Comparison of ENCODE assay signal across 25 cellular contexts in the genomic region with DNA sequence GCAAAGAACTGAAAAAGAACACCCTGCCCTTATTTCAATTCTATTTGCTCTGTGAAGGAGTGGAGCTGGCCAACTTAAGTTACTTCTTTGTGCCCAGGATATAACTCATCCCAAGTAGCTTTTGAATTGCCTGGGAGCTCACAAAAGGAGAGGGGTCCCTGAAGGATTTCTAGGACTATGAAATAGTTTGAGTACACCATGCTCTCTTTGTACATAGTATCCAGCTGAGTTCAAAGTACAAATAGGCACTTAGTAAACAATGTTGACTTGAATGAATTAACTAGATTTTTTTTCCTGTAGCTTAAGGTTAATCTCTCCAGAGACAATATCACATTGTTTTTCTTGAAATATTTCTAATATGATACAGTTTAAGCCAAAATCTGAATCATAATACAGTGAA. TPM values are rescaled to one million over a fixed set of nuclear protein-coding genes. Genes with fewer than 3 reads are reported as not detected.
DNase-seq lines count a peak whose midpoint lies in the region; ATAC-seq, FAIRE-seq and TF ChIP-seq lines count a peak whose summit lies in the region.
"Had no signal": no experiment of that assay in that cellular context is flagged by ENCODE, and none has a peak within 500 bp of the region (broad histone marks: within the 10 kb centered on the region; RNA-seq: fewer than 3 reads in every experiment).

No MANE protein-coding gene starts in this region.

- in situ Hi-C loops in HAP-1 (cut with MboI; ENCODE audit: low sequenced_read_pairs) (no loop called here), astrocyte of the spinal cord (cut with HindIII; ENCODE audit: low sequenced_read_pairs) (no loop called here), HepG2 (cut with HindIII; ENCODE audit: extremely low pct_ligation_motif_present, low pct_unique_long_range_greater_than_20kb) (no loop called here)

- FAIRE-seq in HepG2 (lab: Jason Lieb, UNC): peak; percentile 52
- FAIRE-seq in small intestine (lab: Jason Lieb, UNC): peak; percentile 33
- FAIRE-seq: bronchial epithelial cell, GM18507, TTC549 had no signal

- CTCF ChIA-PET in HepG2 (lab: Yijun Ruan, JAX; ENCODE audit: low intra/inter-chr PET ratio, low total read pairs): no interaction called here

- TF ChIP-seq RAD21 in HepG2 (CRISPR knock-in tag; IDR thresholded peaks at IDR 0.05): no peak

- H3K9me3 ChIP-seq in HAP-1 (no peaks in the 10 kb centered on the region), HepG2 (ENCODE audit: low read length) (no peaks in the 10 kb centered on the region), small intestine (ENCODE audit: control insufficient read depth, low read depth) (no peaks in the 10 kb centered on the region)
- H3K9me3 ChIP-seq: BLaER1 treated with 17β-estradiol and CSF1 and Interleukin-3, amounts not matched to agents 10 nM and 100 nM; heart right ventricle; tibial artery had no signal

- no TSS peak for BruUV-seq in HepG2 (replicated peaks; lab: Mats Ljungman, UMichigan)

- no peaks in the 10 kb centered on the region for H4K20me1 ChIP-seq in HepG2 (ENCODE audit: insufficient read depth, low read length)
- H4K20me1 ChIP-seq: BLaER1 treated with 17β-estradiol and CSF1 and Interleukin-3, amounts not matched to agents 10 nM and 100 nM had no signal

- H3K4me3 ChIP-seq in HAP-1 (no peak overlapping the region), astrocyte of the spinal cord (ENCODE audit: low read depth, low read length) (no peak overlapping the region), HepG2 (replicated peaks in 1 of 3; ENCODE audit: insufficient read depth in 1 of 3, low read depth in 2 of 3, low read length in 3 of 3) (no peak overlapping the region; a peak in 1 of 6 replicates), small intestine (ENCODE audit: low read depth in 1 of 2, low read length in 2 of 2) (no peak overlapping the region)
- H3K4me3 ChIP-seq: BLaER1 treated with 17β-estradiol and CSF1 and Interleukin-3, amounts not matched to agents 10 nM and 100 nM; heart right ventricle; tibial artery had no signal

- peak; percentile 98 for ATAC-seq in HepG2
- ATAC-seq in GM21367 (IDR thresholded peaks at IDR 0.05; ENCODE audit: unreplicated experiment): no peak
- ATAC-seq: activated CD8-positive, alpha-beta T cell treated with anti-CD3 and anti-CD28 coated beads for 36 hours; heart right ventricle had no signal

- H3K4me1 Mint-ChIP-seq in nephron progenitor cell: peaks cover 5% of the 10 kb centered on the region
- H3K4me1 Mint-ChIP-seq: activated naive CD4-positive, alpha-beta T cell treated with anti-CD3 and anti-CD28 coated beads, Interleukin-2, amount 50 U/mL, for 24 hours had no signal

- no peaks in the 10 kb centered on the region for H3K27me3 ChIP-seq in HAP-1 (ENCODE audit: low read depth)
- no peaks in the 10 kb centered on the region for H3K27me3 ChIP-seq in HepG2 (ENCODE audit: control insufficient read depth in 1 of 2, insufficient read depth in 2 of 2, low read length in 2 of 2)
- no peaks in the 10 kb centered on the region for H3K27me3 ChIP-seq in small intestine (ENCODE audit: control insufficient read depth in 2 of 2, insufficient read depth in 2 of 2, low read length in 2 of 2)
- H3K27me3 ChIP-seq: BLaER1 treated with 17β-estradiol and CSF1 and Interleukin-3, amounts not matched to agents 10 nM and 100 nM; heart right ventricle; tibial artery had no signal

- H3K27me3 Mint-ChIP-seq in nephron progenitor cell (ENCODE audit: low read depth, poor library complexity): no peaks in the 10 kb centered on the region

- no peaks in the 10 kb centered on the region for H3K36me3 ChIP-seq in HAP-1 (replicated peaks)
- H3K36me3 ChIP-seq in HepG2 (replicated peaks in 1 of 2; ENCODE audit: control insufficient read depth in 1 of 2, insufficient read depth in 2 of 2, low read length in 2 of 2): no peaks in the 10 kb centered on the region
- no peaks in the 10 kb centered on the region for H3K36me3 ChIP-seq in small intestine (ENCODE audit: control insufficient read depth in 2 of 2, insufficient read depth in 2 of 2, low read length in 2 of 2)
- H3K36me3 ChIP-seq: BLaER1 treated with 17β-estradiol and CSF1 and Interleukin-3, amounts not matched to agents 10 nM and 100 nM; heart right ventricle; tibial artery had no signal

- H3K4me3 Mint-ChIP-seq in nephron progenitor cell: no peak overlapping the region
- H3K4me3 Mint-ChIP-seq: activated CD8-positive, alpha-beta T cell treated with anti-CD3 and anti-CD28 coated beads for 36 hours; activated naive CD4-positive, alpha-beta T cell treated with anti-CD3 and anti-CD28 coated beads, Interleukin-2, amount 50 U/mL, for 24 hours had no signal

- no peak overlapping the region for H2AFZ ChIP-seq in HepG2 (ENCODE audit: low read length)

- no peak for TF ChIP-seq POLR2A in HepG2 (IDR thresholded peaks at IDR 0.05; ENCODE audit: insufficient read depth in 1 of 2, low read depth in 2 of 2, low read length in 2 of 2)

- POLR2A ChIA-PET in HepG2 (lab: Yijun Ruan, JAX): interaction anchor here (1.0 to 1.7 kb wide), 6 partner anchors 10 to 108 kb away, joined by 3 to 25 read pairs (median 5); partner anchors contain the start of genes ITGAV and ZC3H15

- no peak overlapping the region for H3K27ac Mint-ChIP-seq in nephron progenitor cell
- H3K27ac Mint-ChIP-seq: activated CD8-positive, alpha-beta T cell treated with anti-CD3 and anti-CD28 coated beads for 36 hours; activated naive CD4-positive, alpha-beta T cell treated with anti-CD3 and anti-CD28 coated beads, Interleukin-2, amount 50 U/mL, for 24 hours; activated T-helper 2 cell treated with anti-CD3 and anti-CD28 coated beads, Interferon-gamma antibody, Interleukin-2, Interleukin-4, amounts not matched to agents 10 μg/mL and 5 μg/mL and 100 μg/mL, durations not matched to agents 14 hours and 24 hours and 36 hours had no signal

- intact Hi-C loops in HepG2 (cut with micrococcal nuclease; ENCODE audit: unreplicated experiment): loop anchor here (1.0 kb wide), 1 partner anchor 57 kb away; the partner anchor contains the start of gene ITGAV

- TF ChIP-seq CTCF in astrocyte of the spinal cord (IDR thresholded peaks at IDR 0.05; ENCODE audit: low read depth, low read length) (no peak), HepG2 (CRISPR knock-in tag; IDR thresholded peaks at IDR 0.05) (no peak), nephron progenitor cell (IDR thresholded peaks at IDR 0.05) (no peak)

- H3K27ac ChIP-seq in HepG2 (ENCODE audit: extremely low read length, insufficient read depth, low read length) (peak overlapping the region; percentile 47), small intestine (ENCODE audit: low read depth in 1 of 2, low read length in 1 of 2) (no peak overlapping the region)
- H3K27ac ChIP-seq: BLaER1 treated with 17β-estradiol and CSF1 and Interleukin-3, amounts not matched to agents 10 nM and 100 nM; heart right ventricle; tibial artery had no signal

- peaks cover 4% of the 10 kb centered on the region for H3K9me3 Mint-ChIP-seq in nephron progenitor cell
- H3K9me3 Mint-ChIP-seq: activated CD8-positive, alpha-beta T cell treated with anti-CD3 and anti-CD28 coated beads for 36 hours; activated naive CD4-positive, alpha-beta T cell treated with anti-CD3 and anti-CD28 coated beads, Interleukin-2, amount 50 U/mL, for 24 hours; activated T-helper 2 cell treated with anti-CD3 and anti-CD28 coated beads, Interferon-gamma antibody, Interleukin-2, Interleukin-4, amounts not matched to agents 10 μg/mL and 5 μg/mL and 100 μg/mL, durations not matched to agents 14 hours and 24 hours and 36 hours had no signal

- no peaks in the 10 kb centered on the region for H3K79me2 ChIP-seq in HepG2 (ENCODE audit: insufficient read depth, low read length)

- peak; percentile 25 to 72 for DNase-seq in HAP-1 (ENCODE audit: low spot score in 2 of 2)
- peak; percentile 14 for DNase-seq in astrocyte of the spinal cord (ENCODE audit: low read depth, low spot score)
- DNase-seq in HepG2 (ENCODE audit: low spot score): peak; percentile 95
- peak; percentile 47 for DNase-seq in small intestine
- DNase-seq in nephron progenitor cell: no peak
- no peak for DNase-seq in Kasumi-1 (lab: John Stamatoyannopoulos, UW)
- DNase-seq: activated CD4-positive, CD25-positive, alpha-beta regulatory T cell treated with anti-CD3 and anti-CD28 coated beads, Interleukin-2, amount 50 U/mL, for 72 hours; activated CD8-positive, alpha-beta T cell treated with anti-CD3 and anti-CD28 coated beads for 36 hours; amygdala; effector memory CD4-positive, alpha-beta T cell; heart right ventricle; kidney glomerular epithelial cell; NCI-H2029 treated with DMSO at 0.1 percent for 48 hours; NCI-H226; NCI-H774; RPMI8226; stimulated activated CD4-positive, alpha-beta T cell treated with anti-CD3 and anti-CD28 coated beads, Interleukin-1b, Interleukin-23, amount 100 ng/mL, for 48 hours; tibial artery had no signal

- no peaks in the 10 kb centered on the region for H3K36me3 Mint-ChIP-seq in nephron progenitor cell (ENCODE audit: low read depth)
- H3K36me3 Mint-ChIP-seq: activated naive CD4-positive, alpha-beta T cell treated with anti-CD3 and anti-CD28 coated beads, Interleukin-2, amount 50 U/mL, for 24 hours had no signal

- H3K4me2 ChIP-seq in HepG2 (ENCODE audit: low read depth, low read length): peak overlapping the region; percentile 56
- H3K4me2 ChIP-seq: BLaER1 treated with 17β-estradiol and CSF1 and Interleukin-3, amounts not matched to agents 10 nM and 100 nM had no signal

- H3K9ac ChIP-seq in HepG2 (ENCODE audit: insufficient read depth, low read depth, low read length): no peak overlapping the region
- H3K9ac ChIP-seq: BLaER1 treated with 17β-estradiol and CSF1 and Interleukin-3, amounts not matched to agents 10 nM and 100 nM had no signal

- peaks cover 12% of the 10 kb centered on the region for H3K4me1 ChIP-seq in HAP-1
- H3K4me1 ChIP-seq in HepG2 (ENCODE audit: insufficient read depth, low read length): peaks cover 52% of the 10 kb centered on the region
- H3K4me1 ChIP-seq in small intestine (ENCODE audit: control insufficient read depth in 2 of 2, insufficient read depth in 1 of 2, low read depth in 1 of 2, low read length in 1 of 2): peaks cover 0 to 2% of the 10 kb centered on the region in 2 donors
- H3K4me1 ChIP-seq: BLaER1 treated with 17β-estradiol and CSF1 and Interleukin-3, amounts not matched to agents 10 nM and 100 nM; heart right ventricle had no signal

- TF ChIP-seq EP300 in HepG2 (IDR thresholded peaks at IDR 0.05; ENCODE audit: low read depth in 2 of 2, low read length in 2 of 2) (peak in 1 of 2 experiments; percentile 76; a peak in 2 of 4 replicates), HepG2 (CRISPR knock-in tag; IDR thresholded peaks at IDR 0.05; ENCODE audit: borderline replicate concordance) (no peak)

RNA-seq across cellular contexts. Expression of gene ZC3H15, which starts 47.7 kb away (rescaled TPM):
- total RNA-seq in HepG2 (2016; rRNA removed; fragmentation: Illumina TruSeq; extraction: Trizol): 168 and 286 TPM in 2 replicates
- 39.3 and 41.4 TPM in 2 replicates for total RNA-seq in HepG2 (2016; cell fraction: cytosol; rRNA removed; fragmentation: Illumina TruSeq; extraction: Trizol; ENCODE audit: low read depth)
- 174 and 286 TPM in 2 replicates for total RNA-seq in HepG2 (2016; cell fraction: insoluble cytoplasmic fraction; rRNA removed; fragmentation: Illumina TruSeq; extraction: Trizol)
- total RNA-seq in HepG2 (2016; cell fraction: membrane; rRNA removed; fragmentation: Illumina TruSeq; extraction: Trizol): 84.8 and 91.5 TPM in 2 replicates
- total RNA-seq in HepG2 (2016; cell fraction: nucleus; rRNA removed; fragmentation: Illumina TruSeq; extraction: Trizol): 113 and 129 TPM in 2 replicates
- polyA plus RNA-seq in HepG2 (2011; rRNA removed): 52.4 and 84.6 TPM in 2 replicates
- polyA plus RNA-seq in HepG2 (2011; cell fraction: cytosol; rRNA removed): 36.7 and 43.7 TPM in 2 replicates
- polyA plus RNA-seq in HepG2 (2011; cell fraction: nucleus; rRNA removed): 37.4 and 45.3 TPM in 2 replicates
- 101 and 115 TPM in 2 replicates for polyA plus RNA-seq in HepG2 (2012)
- 19.6 and 19.9 TPM in 2 replicates for polyA plus RNA-seq in HepG2 (2016; cell fraction: cytosol; fragmentation: Illumina TruSeq; extraction: Trizol; ENCODE audit: low read depth)
- polyA plus RNA-seq in HepG2 (2016; cell fraction: insoluble cytoplasmic fraction; fragmentation: Illumina TruSeq; extraction: Trizol; ENCODE audit: low read depth): 271 and 305 TPM in 2 replicates
- polyA plus RNA-seq in HepG2 (2016; cell fraction: membrane; fragmentation: Illumina TruSeq; extraction: Trizol; ENCODE audit: low read depth): 50.1 and 56.6 TPM in 2 replicates
- polyA plus RNA-seq in HepG2 (2016; cell fraction: nucleus; fragmentation: Illumina TruSeq; extraction: Trizol; ENCODE audit: insufficient read depth, low read depth): 191 and 195 TPM in 2 replicates
- 7.5 and 12.5 TPM in 2 replicates for polyA minus RNA-seq in HepG2 (2011; rRNA and poly(A)+ RNA removed; ENCODE audit: low replicate concordance)
- polyA minus RNA-seq in HepG2 (2011; cell fraction: cytosol; rRNA and poly(A)+ RNA removed): 40.4 and 47.8 TPM in 2 replicates
- 119 and 132 TPM in 2 replicates for polyA minus RNA-seq in HepG2 (2011; cell fraction: nucleus; rRNA and poly(A)+ RNA removed)
- 100 to 1,000 TPM in 1 of 3 donors, 10 to 100 TPM in 2; 60.0 to 101 (median 61.1) TPM for polyA plus RNA-seq in small intestine

RNA-seq across cellular contexts. Expression of gene ITGAV, which starts 56.1 kb away (rescaled TPM):
- total RNA-seq in HepG2 (2016; rRNA removed; fragmentation: Illumina TruSeq; extraction: Trizol): 35.8 and 60.4 TPM in 2 replicates
- 3.7 and 6.3 TPM in 2 replicates for total RNA-seq in HepG2 (2016; cell fraction: cytosol; rRNA removed; fragmentation: Illumina TruSeq; extraction: Trizol; ENCODE audit: low read depth)
- total RNA-seq in HepG2 (2016; cell fraction: insoluble cytoplasmic fraction; rRNA removed; fragmentation: Illumina TruSeq; extraction: Trizol): 33.3 and 58.5 TPM in 2 replicates
- 7.7 and 8.2 TPM in 2 replicates for total RNA-seq in HepG2 (2016; cell fraction: membrane; rRNA removed; fragmentation: Illumina TruSeq; extraction: Trizol)
- 74.9 and 86.9 TPM in 2 replicates for total RNA-seq in HepG2 (2016; cell fraction: nucleus; rRNA removed; fragmentation: Illumina TruSeq; extraction: Trizol)
- polyA plus RNA-seq in HepG2 (2011; rRNA removed): 52.0 and 59.1 TPM in 2 replicates
- polyA plus RNA-seq in HepG2 (2011; cell fraction: cytosol; rRNA removed): 21.6 and 34.2 TPM in 2 replicates
- 55.2 and 64.5 TPM in 2 replicates for polyA plus RNA-seq in HepG2 (2011; cell fraction: nucleus; rRNA removed)
- polyA plus RNA-seq in HepG2 (2012): 25.9 and 41.2 TPM in 2 replicates
- 0.74 and 0.83 TPM in 2 replicates for polyA plus RNA-seq in HepG2 (2016; cell fraction: cytosol; fragmentation: Illumina TruSeq; extraction: Trizol; ENCODE audit: low read depth)
- polyA plus RNA-seq in HepG2 (2016; cell fraction: insoluble cytoplasmic fraction; fragmentation: Illumina TruSeq; extraction: Trizol; ENCODE audit: low read depth): 14.0 and 15.7 TPM in 2 replicates
- polyA plus RNA-seq in HepG2 (2016; cell fraction: membrane; fragmentation: Illumina TruSeq; extraction: Trizol; ENCODE audit: low read depth): 1.8 and 2.3 TPM in 2 replicates
- polyA plus RNA-seq in HepG2 (2016; cell fraction: nucleus; fragmentation: Illumina TruSeq; extraction: Trizol; ENCODE audit: insufficient read depth, low read depth): 56.7 and 59.3 TPM in 2 replicates
- 22.8 and 55.2 TPM in 2 replicates for polyA minus RNA-seq in HepG2 (2011; rRNA and poly(A)+ RNA removed; ENCODE audit: low replicate concordance)
- polyA minus RNA-seq in HepG2 (2011; cell fraction: cytosol; rRNA and poly(A)+ RNA removed): 138 and 152 TPM in 2 replicates
- polyA minus RNA-seq in HepG2 (2011; cell fraction: nucleus; rRNA and poly(A)+ RNA removed): 135 and 161 TPM in 2 replicates
- polyA plus RNA-seq in small intestine: 1 to 10 TPM; 4.0 to 9.6 (median 5.1) TPM

Comparison
In these comparisons a context has a peak if more than half of its experiments do, and no peak if none do; other contexts are left out.
1. DNase-seq: peak in HAP-1 (2 of 2), astrocyte of the spinal cord (single experiment), HepG2 (single experiment) and small intestine (single experiment); none in nephron progenitor cell (single experiment) and Kasumi-1 (0 of 2).